Comparison of ENCODE assay signal across 3 cellular contexts in the genomic region with DNA sequence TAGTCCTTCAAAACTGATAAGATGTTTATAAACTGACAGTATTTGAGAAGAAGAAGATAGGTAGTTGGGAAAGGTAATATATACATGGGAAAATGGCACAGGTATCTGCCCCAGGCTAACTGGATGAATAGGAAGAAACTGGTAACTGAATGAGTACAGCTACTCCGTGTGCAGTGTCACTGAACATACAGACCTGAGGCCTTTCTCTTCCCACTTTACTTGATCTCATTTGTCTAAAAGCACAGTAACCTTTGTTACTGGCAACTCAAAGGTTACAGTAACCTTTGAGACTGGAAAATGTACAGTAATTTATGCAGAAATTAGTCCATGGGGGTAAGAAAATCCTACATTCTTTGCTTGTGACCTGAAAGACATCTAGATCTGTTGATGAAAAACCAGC.
"Had no signal": no experiment of that assay in that cellular context is flagged by ENCODE, and none has a peak within 500 bp of the region (broad histone marks: within the 10 kb centered on the region; RNA-seq: fewer than 3 reads in every experiment).

No MANE protein-coding gene starts in this region.

- DNase-seq: GDM1, GF-D8 had no signal

- ATAC-seq: GM12878 had no signal

- H3K4me3 ChIP-seq: GM12878 had no signal
